Comparison of ENCODE assay signal across 1 cellular context in the genomic region with DNA sequence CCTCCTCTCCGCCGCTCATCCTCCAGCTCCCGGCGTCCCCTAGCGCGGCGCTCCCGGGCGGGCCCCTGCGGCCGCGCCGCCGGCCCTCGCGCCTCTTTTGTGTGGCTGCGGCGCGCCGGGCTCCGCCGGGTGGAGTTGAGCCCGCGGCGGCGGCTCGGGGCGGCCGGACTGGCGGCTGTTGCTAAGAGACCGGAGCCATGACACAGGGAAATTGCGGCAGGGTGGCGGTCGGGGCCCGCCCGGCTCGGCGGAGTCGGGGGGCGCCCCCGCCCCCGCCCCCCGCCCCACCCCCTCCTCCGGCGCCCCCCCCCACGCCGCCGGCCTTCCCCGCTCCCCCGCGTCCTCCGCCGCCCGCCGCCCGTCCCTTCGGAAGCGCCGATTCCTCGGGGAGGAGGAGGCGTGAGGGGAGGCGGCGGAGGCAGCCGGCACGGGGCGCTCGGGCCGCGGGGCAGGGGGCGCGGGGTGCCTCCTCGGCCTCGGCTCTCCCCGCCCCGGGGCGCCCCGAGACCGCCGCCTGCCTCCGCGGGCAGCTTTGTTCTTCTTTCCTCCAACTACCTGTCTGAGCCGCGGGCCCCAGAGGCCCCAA.
TF ChIP-seq lines count a peak whose summit lies in the region.

A gene (minus strand): TSS at position 223 of the 586 bp plus-strand sequence. CDS start 3,459 bp downstream, outside the sequence.

TF ChIP-seq in GM23338, 12 proteins besides CTCF, POLR2A, EP300 and RAD21 (continued from another document):
- TF ChIP-seq, protein P1, sequence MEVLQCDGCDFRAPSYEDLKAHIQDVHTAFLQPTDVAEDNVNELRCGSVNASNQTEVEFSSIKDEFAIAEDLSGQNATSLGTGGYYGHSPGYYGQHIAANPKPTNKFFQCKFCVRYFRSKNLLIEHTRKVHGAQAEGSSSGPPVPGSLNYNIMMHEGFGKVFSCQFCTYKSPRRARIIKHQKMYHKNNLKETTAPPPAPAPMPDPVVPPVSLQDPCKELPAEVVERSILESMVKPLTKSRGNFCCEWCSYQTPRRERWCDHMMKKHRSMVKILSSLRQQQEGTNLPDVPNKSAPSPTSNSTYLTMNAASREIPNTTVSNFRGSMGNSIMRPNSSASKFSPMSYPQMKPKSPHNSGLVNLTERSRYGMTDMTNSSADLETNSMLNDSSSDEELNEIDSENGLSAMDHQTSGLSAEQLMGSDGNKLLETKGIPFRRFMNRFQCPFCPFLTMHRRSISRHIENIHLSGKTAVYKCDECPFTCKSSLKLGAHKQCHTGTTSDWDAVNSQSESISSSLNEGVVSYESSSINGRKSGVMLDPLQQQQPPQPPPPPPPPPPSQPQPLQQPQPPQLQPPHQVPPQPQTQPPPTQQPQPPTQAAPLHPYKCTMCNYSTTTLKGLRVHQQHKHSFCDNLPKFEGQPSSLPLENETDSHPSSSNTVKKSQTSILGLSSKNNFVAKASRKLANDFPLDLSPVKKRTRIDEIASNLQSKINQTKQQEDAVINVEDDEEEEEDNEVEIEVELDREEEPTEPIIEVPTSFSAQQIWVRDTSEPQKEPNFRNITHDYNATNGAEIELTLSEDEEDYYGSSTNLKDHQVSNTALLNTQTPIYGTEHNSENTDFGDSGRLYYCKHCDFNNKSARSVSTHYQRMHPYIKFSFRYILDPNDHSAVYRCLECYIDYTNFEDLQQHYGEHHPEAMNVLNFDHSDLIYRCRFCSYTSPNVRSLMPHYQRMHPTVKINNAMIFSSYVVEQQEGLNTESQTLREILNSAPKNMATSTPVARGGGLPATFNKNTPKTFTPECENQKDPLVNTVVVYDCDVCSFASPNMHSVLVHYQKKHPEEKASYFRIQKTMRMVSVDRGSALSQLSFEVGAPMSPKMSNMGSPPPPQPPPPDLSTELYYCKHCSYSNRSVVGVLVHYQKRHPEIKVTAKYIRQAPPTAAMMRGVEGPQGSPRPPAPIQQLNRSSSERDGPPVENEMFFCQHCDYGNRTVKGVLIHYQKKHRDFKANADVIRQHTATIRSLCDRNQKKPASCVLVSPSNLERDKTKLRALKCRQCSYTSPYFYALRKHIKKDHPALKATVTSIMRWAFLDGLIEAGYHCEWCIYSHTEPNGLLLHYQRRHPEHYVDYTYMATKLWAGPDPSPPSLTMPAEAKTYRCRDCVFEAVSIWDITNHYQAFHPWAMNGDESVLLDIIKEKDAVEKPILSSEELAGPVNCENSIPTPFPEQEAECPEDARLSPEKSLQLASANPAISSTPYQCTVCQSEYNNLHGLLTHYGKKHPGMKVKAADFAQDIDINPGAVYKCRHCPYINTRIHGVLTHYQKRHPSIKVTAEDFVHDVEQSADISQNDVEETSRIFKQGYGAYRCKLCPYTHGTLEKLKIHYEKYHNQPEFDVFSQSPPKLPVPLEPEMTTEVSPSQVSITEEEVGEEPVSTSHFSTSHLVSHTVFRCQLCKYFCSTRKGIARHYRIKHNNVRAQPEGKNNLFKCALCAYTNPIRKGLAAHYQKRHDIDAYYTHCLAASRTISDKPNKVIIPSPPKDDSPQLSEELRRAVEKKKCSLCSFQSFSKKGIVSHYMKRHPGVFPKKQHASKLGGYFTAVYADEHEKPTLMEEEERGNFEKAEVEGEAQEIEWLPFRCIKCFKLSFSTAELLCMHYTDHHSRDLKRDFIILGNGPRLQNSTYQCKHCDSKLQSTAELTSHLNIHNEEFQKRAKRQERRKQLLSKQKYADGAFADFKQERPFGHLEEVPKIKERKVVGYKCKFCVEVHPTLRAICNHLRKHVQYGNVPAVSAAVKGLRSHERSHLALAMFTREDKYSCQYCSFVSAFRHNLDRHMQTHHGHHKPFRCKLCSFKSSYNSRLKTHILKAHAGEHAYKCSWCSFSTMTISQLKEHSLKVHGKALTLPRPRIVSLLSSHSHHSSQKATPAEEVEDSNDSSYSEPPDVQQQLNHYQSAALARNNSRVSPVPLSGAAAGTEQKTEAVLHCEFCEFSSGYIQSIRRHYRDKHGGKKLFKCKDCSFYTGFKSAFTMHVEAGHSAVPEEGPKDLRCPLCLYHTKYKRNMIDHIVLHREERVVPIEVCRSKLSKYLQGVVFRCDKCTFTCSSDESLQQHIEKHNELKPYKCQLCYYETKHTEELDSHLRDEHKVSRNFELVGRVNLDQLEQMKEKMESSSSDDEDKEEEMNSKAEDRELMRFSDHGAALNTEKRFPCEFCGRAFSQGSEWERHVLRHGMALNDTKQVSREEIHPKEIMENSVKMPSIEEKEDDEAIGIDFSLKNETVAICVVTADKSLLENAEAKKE (CRISPR knock-in tag; IDR thresholded peaks at IDR 0.05) = no peak
